Comparison of ENCODE assay signal across 8 cellular contexts in genomic region chr1:161019767-161020572, GRCh38. TPM values are rescaled to one million over a fixed set of nuclear protein-coding genes. Genes with fewer than 3 reads are reported as not detected.
DNase-seq lines count a peak whose midpoint lies in the region; ATAC-seq lines count a peak whose summit lies in the region.

No MANE protein-coding gene starts in this region.

- ATAC-seq in activated T-cell treated with anti-CD3 and anti-CD28 coated beads, Interleukin-2, amount 50 U/mL, for 4 hours: no peak

- no peaks in the 10 kb centered on the region for H3K9me3 Mint-ChIP-seq in activated T-cell treated with anti-CD3 and anti-CD28 coated beads, Interleukin-2, amount 50 U/mL, for 4 hours

- H3K36me3 Mint-ChIP-seq in activated T-cell treated with anti-CD3 and anti-CD28 coated beads, Interleukin-2, amount 50 U/mL, for 4 hours (ENCODE audit: insufficient read depth): peaks cover 4% of the 10 kb centered on the region

- no peaks in the 10 kb centered on the region for H3K9me3 ChIP-seq in mononuclear cell (ENCODE audit: low read depth, low read length)

- H3K4me3 ChIP-seq in mononuclear cell (ENCODE audit: low read length): peak overlapping the region; percentile 67

- H3K27me3 ChIP-seq in mononuclear cell (ENCODE audit: insufficient read depth, low read length): no peaks in the 10 kb centered on the region

- peak overlapping the region; percentile 86 for H3K4me3 Mint-ChIP-seq in activated T-cell treated with anti-CD3 and anti-CD28 coated beads, Interleukin-2, amount 50 U/mL, for 4 hours

- peaks cover 32% of the 10 kb centered on the region for H3K4me1 Mint-ChIP-seq in activated T-cell treated with anti-CD3 and anti-CD28 coated beads, Interleukin-2, amount 50 U/mL, for 4 hours (ENCODE audit: low read depth)

- DNase-seq in activated T-cell treated with anti-CD3 and anti-CD28 coated beads, Interleukin-2, amount 50 U/mL, for 4 hours: no peak
- DNase-seq in activated T-cell treated with anti-CD3 and anti-CD28 coated beads for 4 hours (no peak), NCI-H748 (lab: John Stamatoyannopoulos, UW; ENCODE audit: unreplicated experiment) (peak; percentile 77), dermis microvascular lymphatic vessel endothelial cell (ENCODE audit: low read depth in 2 of 2) (peak; percentile 81 to 93)
- DNase-seq in central memory CD4-positive, alpha-beta T cell: no peak
- no peak for DNase-seq in stimulated activated CD8-positive, alpha-beta memory T cell treated with anti-CD3 and anti-CD28 coated beads, Interleukin-4, amount 100 ng/mL, for 48 hours
- DNase-seq in effector CD8-positive, alpha-beta T cell (lab: John Stamatoyannopoulos, UW): no peak

- H3K4me1 ChIP-seq in mononuclear cell (ENCODE audit: insufficient read depth, low read length): peaks cover 48% of the 10 kb centered on the region

- no peaks in the 10 kb centered on the region for H3K27me3 Mint-ChIP-seq in activated T-cell treated with anti-CD3 and anti-CD28 coated beads, Interleukin-2, amount 50 U/mL, for 4 hours (ENCODE audit: low read depth)

RNA-seq across cellular contexts. Expression of gene F11R, which starts 1.0 kb away (rescaled TPM):
- total RNA-seq in activated T-cell treated with anti-CD3 and anti-CD28 coated beads, Interleukin-2, amount 50 U/mL, for 4 hours: 1 to 10 TPM; 3.9 to 7.6 (median 7.3) TPM
- total RNA-seq in dermis microvascular lymphatic vessel endothelial cell: 92.2 and 191 TPM in 2 replicates
- total RNA-seq in mononuclear cell: 37.7 TPM

RNA-seq across cellular contexts. Expression of gene TSTD1, which starts 18.8 kb away (rescaled TPM):
- 10 to 100 TPM; 20.3 to 67.2 (median 25.6) TPM for total RNA-seq in activated T-cell treated with anti-CD3 and anti-CD28 coated beads, Interleukin-2, amount 50 U/mL, for 4 hours
- 6.0 and 6.7 TPM in 2 replicates for total RNA-seq in dermis microvascular lymphatic vessel endothelial cell
- total RNA-seq in mononuclear cell: 37.0 TPM

RNA-seq across cellular contexts. Expression of gene USF1, which starts 25.8 kb away (rescaled TPM):
- 10 to 100 TPM; 44.3 to 53.0 (median 44.9) TPM for total RNA-seq in activated T-cell treated with anti-CD3 and anti-CD28 coated beads, Interleukin-2, amount 50 U/mL, for 4 hours
- 83.2 and 94.9 TPM in 2 replicates for total RNA-seq in dermis microvascular lymphatic vessel endothelial cell
- 86.8 TPM for total RNA-seq in mononuclear cell

RNA-seq across cellular contexts. Expression of gene ARHGAP30, which starts 49.7 kb away (rescaled TPM):
- total RNA-seq in activated T-cell treated with anti-CD3 and anti-CD28 coated beads, Interleukin-2, amount 50 U/mL, for 4 hours: 100 to 1,000 TPM; 103 to 128 (median 106) TPM
- total RNA-seq in dermis microvascular lymphatic vessel endothelial cell (not detected in 2 replicates), mononuclear cell (60.3 TPM)

Comparison
In these comparisons a context has a peak if more than half of its experiments do, and no peak if none do; other contexts are left out.
1. DNase-seq: peak in NCI-H748 (single experiment) and dermis microvascular lymphatic vessel endothelial cell (2 of 2); none in activated T-cell treated with anti-CD3 and anti-CD28 coated beads, Interleukin-2, amount 50 U/mL, for 4 hours (single experiment), activated T-cell treated with anti-CD3 and anti-CD28 coated beads for 4 hours (single experiment), central memory CD4-positive, alpha-beta T cell (single experiment), stimulated activated CD8-positive, alpha-beta memory T cell treated with anti-CD3 and anti-CD28 coated beads, Interleukin-4, amount 100 ng/mL, for 48 hours (single experiment) and effector CD8-positive, alpha-beta T cell (single experiment).